8 cellular contexts compared by ENCODE assay signal in the genomic region with DNA sequence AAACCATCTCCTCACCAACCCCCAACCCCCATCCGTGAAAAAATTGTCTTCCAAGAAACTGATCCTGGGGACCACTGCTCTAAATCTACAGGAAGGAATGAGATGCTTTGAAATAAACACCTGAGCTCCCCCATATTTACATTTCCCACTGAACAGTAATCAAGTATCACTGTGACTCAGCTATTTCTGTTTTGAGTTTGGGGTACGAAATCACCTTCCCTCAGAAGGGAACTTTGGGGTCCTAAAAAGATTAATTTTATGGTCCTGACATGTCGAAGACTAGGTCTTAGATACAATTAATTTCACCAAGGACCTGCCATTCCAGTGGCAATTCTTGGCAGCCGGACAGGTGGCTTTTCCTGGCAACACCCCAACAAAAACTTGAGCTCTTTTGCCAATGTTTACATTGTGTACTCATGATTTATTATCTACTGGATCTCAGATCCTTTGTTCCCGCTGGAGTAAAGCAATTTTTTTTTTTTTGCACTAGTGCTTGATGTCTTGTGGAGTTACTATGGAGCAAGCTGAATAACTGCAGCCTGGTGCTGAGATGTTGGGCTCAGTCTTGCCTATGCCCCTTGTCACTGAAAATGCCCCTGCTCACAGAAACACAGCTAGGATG. TPM values are rescaled to one million over a fixed set of nuclear protein-coding genes. Genes with fewer than 3 reads are reported as not detected.
DNase-seq lines count a peak whose midpoint lies in the region; ATAC-seq and TF ChIP-seq lines count a peak whose summit lies in the region.

No MANE protein-coding gene starts in this region.

- DNase-seq in right cardiac atrium (peak; percentile 21 to 64 (median 55)), Right ventricle myocardium superior (no peak), SK-N-SH (no peak), iris pigment epithelial cell (ENCODE audit: low read depth) (peak; percentile 60), spleen (no peak), hepatic stellate cell (ENCODE audit: low spot score) (no peak), NCI-H1930 (lab: John Stamatoyannopoulos, UW) (no peak)

- peak in 1 of 2 experiments; percentile 63; a peak in 1 of 4 replicates for TF ChIP-seq EP300 in SK-N-SH (IDR thresholded peaks at IDR 0.05; ENCODE audit: borderline replicate concordance in 1 of 2, low read depth in 1 of 2, low read length in 1 of 2)

- H3K27me3 ChIP-seq in right cardiac atrium (ENCODE audit: control insufficient read depth, insufficient read depth) = no peaks in the 10 kb centered on the region
- no peaks in the 10 kb centered on the region for H3K27me3 ChIP-seq in SK-N-SH (ENCODE audit: insufficient read depth)
- H3K27me3 ChIP-seq in spleen (replicated peaks in 1 of 7) = no peaks in the 10 kb centered on the region

- H2AFZ ChIP-seq in SK-N-SH (ENCODE audit: low read depth) = no peak overlapping the region

- intact Hi-C loops in right cardiac atrium (cut with DNase I) (no loop called here), Right ventricle myocardium superior (cut with DNase I) (no loop called here), spleen (cut with DNase I; ENCODE audit: low total_unique reads) (no loop called here)

- TF ChIP-seq CTCF in SK-N-SH (IDR thresholded peaks at IDR 0.05) (no peak), spleen (IDR thresholded peaks at IDR 0.05 in 8 of 11, conservative IDR thresholded peaks at IDR 0.05 in 3 of 11) (no peak)

- TF ChIP-seq POLR2A in spleen (IDR thresholded peaks at IDR 0.05) = no peak

- POLR2A ChIA-PET in SK-N-SH (lab: Yijun Ruan, JAX) = no interaction called here

- H3K9ac ChIP-seq in SK-N-SH = no peak overlapping the region

- peaks cover 0 to 19% of the 10 kb centered on the region in 2 experiments for H3K36me3 ChIP-seq in SK-N-SH (replicated peaks in 1 of 2; ENCODE audit: control insufficient read depth in 1 of 2, insufficient read depth in 2 of 2, low read length in 1 of 2)
- peaks cover 0 to 49% (median 25%) of the 10 kb centered on the region in 6 donors for H3K36me3 ChIP-seq in spleen

- no peaks in the 10 kb centered on the region for H3K9me2 ChIP-seq in SK-N-SH

- H3K27ac ChIP-seq in right cardiac atrium (ENCODE audit: low read length) = no peak overlapping the region
- no peak overlapping the region for H3K27ac ChIP-seq in SK-N-SH (ENCODE audit: low read depth in 2 of 2, low read length in 1 of 2)
- H3K27ac ChIP-seq in spleen = peak overlapping the region in 3 of 8 donors; percentile 3 to 56 (median 13)

- peaks cover 23% of the 10 kb centered on the region for H4K20me1 ChIP-seq in SK-N-SH (ENCODE audit: insufficient read depth)

- no peak overlapping the region for H3K4me3 ChIP-seq in right cardiac atrium (ENCODE audit: low read length)
- H3K4me3 ChIP-seq in SK-N-SH (ENCODE audit: low read depth in 2 of 2, low read length in 1 of 2) = no peak overlapping the region
- H3K4me3 ChIP-seq in spleen = no peak overlapping the region

- H3K4me1 ChIP-seq in right cardiac atrium (ENCODE audit: control insufficient read depth, insufficient read depth, low read length) = peaks cover 2% of the 10 kb centered on the region
- no peaks in the 10 kb centered on the region for H3K4me1 ChIP-seq in SK-N-SH (ENCODE audit: control insufficient read depth in 1 of 2, insufficient read depth in 2 of 2, low read depth in 1 of 2, low read length in 1 of 2)
- H3K4me1 ChIP-seq in spleen = peaks cover 27 to 75% (median 49%) of the 10 kb centered on the region in 6 donors

- H3K4me2 ChIP-seq in SK-N-SH = 0 out of 2 replicates have a peak overlapping the region, but pooled peaks have one; percentile 35

- TF ChIP-seq RAD21 in SK-N-SH (IDR thresholded peaks at IDR 0.05; ENCODE audit: low read length) = no peak

- peak in 1 of 2 donors; percentile 59 for ATAC-seq in right cardiac atrium
- ATAC-seq in Right ventricle myocardium superior (ENCODE audit: poor library complexity) = no peak
- no peak for ATAC-seq in HG03025 (IDR thresholded peaks at IDR 0.05; ENCODE audit: low FRiP score, unreplicated experiment)

- WGBS in right cardiac atrium = 51% methylated on average over 5 of the region's 5 CpGs
- WGBS in SK-N-SH (ENCODE audit: low lambda C conversion rate) = 5% methylated on average over 5 of the region's 5 CpGs
- WGBS in spleen, 5 donors = 39 to 63% (median 49%) methylated on average over 5 of the region's 5 CpGs

- peaks cover 19% of the 10 kb centered on the region for H3F3A ChIP-seq in SK-N-SH (replicated peaks; ENCODE audit: insufficient read depth)

- H3K79me2 ChIP-seq in SK-N-SH (ENCODE audit: insufficient read depth) = no peaks in the 10 kb centered on the region

- CTCF ChIA-PET in SK-N-SH (lab: Yijun Ruan, JAX) = interaction anchor here (0.6 kb wide), 1 partner anchor 896 kb away, joined by 3 read pairs; no protein-coding TSS in a partner anchor

- H3K9me3 ChIP-seq in right cardiac atrium (ENCODE audit: control insufficient read depth, low read length) (no peaks in the 10 kb centered on the region), SK-N-SH (no peaks in the 10 kb centered on the region), spleen (no peaks in the 10 kb centered on the region)

TF ChIP-seq in SK-N-SH, 30 proteins besides CTCF, POLR2A, EP300 and RAD21:
- TF ChIP-seq, protein P1, sequence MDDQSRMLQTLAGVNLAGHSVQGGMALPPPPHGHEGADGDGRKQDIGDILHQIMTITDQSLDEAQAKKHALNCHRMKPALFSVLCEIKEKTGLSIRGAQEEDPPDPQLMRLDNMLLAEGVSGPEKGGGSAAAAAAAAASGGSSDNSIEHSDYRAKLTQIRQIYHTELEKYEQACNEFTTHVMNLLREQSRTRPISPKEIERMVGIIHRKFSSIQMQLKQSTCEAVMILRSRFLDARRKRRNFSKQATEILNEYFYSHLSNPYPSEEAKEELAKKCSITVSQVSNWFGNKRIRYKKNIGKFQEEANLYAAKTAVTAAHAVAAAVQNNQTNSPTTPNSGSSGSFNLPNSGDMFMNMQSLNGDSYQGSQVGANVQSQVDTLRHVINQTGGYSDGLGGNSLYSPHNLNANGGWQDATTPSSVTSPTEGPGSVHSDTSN (IDR thresholded peaks at IDR 0.05) = peak; percentile 84
- peak; percentile 34; the same call in 1 of the 2 replicates for TF ChIP-seq POLR2AphosphoS5 (IDR thresholded peaks at IDR 0.05; ENCODE audit: low read depth, low read length)
- peak; percentile 68 for TF ChIP-seq JUND (IDR thresholded peaks at IDR 0.05)
- peak; percentile 98 for TF ChIP-seq NFIC (IDR thresholded peaks at IDR 0.05; ENCODE audit: borderline replicate concordance)
- no peak for TF ChIP-seq SMC3 (IDR thresholded peaks at IDR 0.05; ENCODE audit: low read depth, low read length)
- TF ChIP-seq, protein P2, sequence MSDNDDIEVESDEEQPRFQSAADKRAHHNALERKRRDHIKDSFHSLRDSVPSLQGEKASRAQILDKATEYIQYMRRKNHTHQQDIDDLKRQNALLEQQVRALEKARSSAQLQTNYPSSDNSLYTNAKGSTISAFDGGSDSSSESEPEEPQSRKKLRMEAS (IDR thresholded peaks at IDR 0.05; ENCODE audit: low read depth) = 0 out of 2 replicates have a peak, but pooled peaks have one; percentile 21
- TF ChIP-seq GATA2 (CRISPR knock-in tag; IDR thresholded peaks at IDR 0.05) = no peak
- peak; percentile 46; the same call in 1 of the 2 replicates for TF ChIP-seq RXRA (IDR thresholded peaks at IDR 0.05; ENCODE audit: borderline replicate concordance, low read depth)
- TF ChIP-seq FOXJ3 (CRISPR knock-in tag; IDR thresholded peaks at IDR 0.05) = no peak
- 0 out of 2 replicates have a peak, but pooled peaks have one; percentile 10 for TF ChIP-seq FOSL2 (IDR thresholded peaks at IDR 0.05; ENCODE audit: borderline replicate concordance, low read depth)
- peak; percentile 40; the same call in 1 of the 2 replicates for TF ChIP-seq TEAD4 (IDR thresholded peaks at IDR 0.05; ENCODE audit: borderline replicate concordance, insufficient read depth)
- TF ChIP-seq TCF12 (IDR thresholded peaks at IDR 0.05) = peak; percentile 88
- TF ChIP-seq, protein P3, sequence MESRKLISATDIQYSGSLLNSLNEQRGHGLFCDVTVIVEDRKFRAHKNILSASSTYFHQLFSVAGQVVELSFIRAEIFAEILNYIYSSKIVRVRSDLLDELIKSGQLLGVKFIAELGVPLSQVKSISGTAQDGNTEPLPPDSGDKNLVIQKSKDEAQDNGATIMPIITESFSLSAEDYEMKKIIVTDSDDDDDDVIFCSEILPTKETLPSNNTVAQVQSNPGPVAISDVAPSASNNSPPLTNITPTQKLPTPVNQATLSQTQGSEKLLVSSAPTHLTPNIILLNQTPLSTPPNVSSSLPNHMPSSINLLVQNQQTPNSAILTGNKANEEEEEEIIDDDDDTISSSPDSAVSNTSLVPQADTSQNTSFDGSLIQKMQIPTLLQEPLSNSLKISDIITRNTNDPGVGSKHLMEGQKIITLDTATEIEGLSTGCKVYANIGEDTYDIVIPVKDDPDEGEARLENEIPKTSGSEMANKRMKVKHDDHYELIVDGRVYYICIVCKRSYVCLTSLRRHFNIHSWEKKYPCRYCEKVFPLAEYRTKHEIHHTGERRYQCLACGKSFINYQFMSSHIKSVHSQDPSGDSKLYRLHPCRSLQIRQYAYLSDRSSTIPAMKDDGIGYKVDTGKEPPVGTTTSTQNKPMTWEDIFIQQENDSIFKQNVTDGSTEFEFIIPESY (IDR thresholded peaks at IDR 0.05; ENCODE audit: borderline replicate concordance, low read depth) = 0 out of 2 replicates have a peak, but pooled peaks have one; percentile 49

RNA-seq across cellular contexts. Expression of a gene that starts 14.3 kb away (rescaled TPM):
- 10 to 100 TPM; 10.3 to 24.0 (median 20.1) TPM for total RNA-seq in right cardiac atrium
- 3.9 TPM for polyA plus RNA-seq in right cardiac atrium
- 11.4 TPM for total RNA-seq in Right ventricle myocardium superior
- 1.4 and 1.9 TPM in 2 replicates for polyA plus RNA-seq in SK-N-SH (2012; rRNA removed)
- 1.7 and 1.9 TPM in 2 replicates for polyA plus RNA-seq in SK-N-SH (2012; cell fraction: cytosol; rRNA removed)
- polyA plus RNA-seq in SK-N-SH (2012; cell fraction: nucleus; rRNA removed) = 1.0 and 2.0 TPM in 2 replicates
- total RNA-seq in spleen = 100 to 1,000 TPM in 2 of 7 donors, 10 to 100 TPM in 5; 67.9 to 110 (median 77.6) TPM
- 1 to 10 TPM; 3.2 to 7.4 (median 4.6) TPM for polyA plus RNA-seq in spleen

Comparison
In these comparisons a context has a peak if more than half of its experiments do, and no peak if none do; other contexts are left out.
1. DNase-seq: peak in right cardiac atrium (3 of 3) and iris pigment epithelial cell (single experiment); none in Right ventricle myocardium superior (single experiment), SK-N-SH (single experiment), spleen (single experiment), hepatic stellate cell (single experiment) and NCI-H1930 (0 of 2).